1 cellular context compared by ENCODE assay signal in the genomic region with DNA sequence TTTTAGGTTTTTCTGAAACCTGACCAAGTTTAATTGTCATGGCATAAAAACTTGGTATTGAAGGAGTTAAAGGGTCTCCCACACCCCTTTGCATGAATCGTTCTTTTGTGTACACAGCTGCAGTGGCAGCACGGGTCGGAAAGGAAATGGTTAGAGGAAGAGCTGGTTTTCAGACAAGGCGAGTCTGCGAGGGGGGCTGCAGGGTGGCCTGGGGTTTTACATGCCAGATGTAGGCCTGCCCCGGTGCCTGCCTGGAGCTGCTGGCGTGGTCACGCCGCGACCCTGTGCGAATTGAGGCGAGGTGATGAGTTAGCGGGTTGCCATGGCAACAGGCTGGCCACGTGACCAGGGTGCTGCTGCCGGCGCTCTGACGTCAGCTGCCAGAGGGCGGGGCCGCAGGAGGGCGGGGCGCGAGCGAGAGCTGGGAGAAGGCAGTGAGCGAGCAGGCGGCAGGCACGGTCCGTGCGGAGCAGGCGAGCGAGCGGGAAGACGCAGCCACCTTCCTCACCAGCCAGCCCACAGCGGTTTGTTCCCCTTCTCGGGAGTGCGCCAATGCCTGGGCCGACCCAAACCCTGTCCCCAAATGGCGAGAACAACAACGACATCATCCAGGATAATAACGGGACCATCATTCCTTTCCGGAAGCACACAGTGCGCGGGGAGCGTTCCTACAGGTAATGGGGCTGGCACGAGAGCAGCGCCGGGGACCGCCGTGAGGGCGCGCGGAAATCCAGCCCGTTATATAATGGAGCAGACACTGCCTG.
TF ChIP-seq lines count a peak whose summit lies in the region.

TSS of gene MAPRE2 (plus strand) at position 426 of the 764 bp plus-strand sequence. CDS start at position 553, 127 bp downstream.

TF ChIP-seq in HepG2, 621 proteins besides CTCF, POLR2A, EP300 and RAD21 (continued from another document and continues in another):
- TF ChIP-seq, protein P1, sequence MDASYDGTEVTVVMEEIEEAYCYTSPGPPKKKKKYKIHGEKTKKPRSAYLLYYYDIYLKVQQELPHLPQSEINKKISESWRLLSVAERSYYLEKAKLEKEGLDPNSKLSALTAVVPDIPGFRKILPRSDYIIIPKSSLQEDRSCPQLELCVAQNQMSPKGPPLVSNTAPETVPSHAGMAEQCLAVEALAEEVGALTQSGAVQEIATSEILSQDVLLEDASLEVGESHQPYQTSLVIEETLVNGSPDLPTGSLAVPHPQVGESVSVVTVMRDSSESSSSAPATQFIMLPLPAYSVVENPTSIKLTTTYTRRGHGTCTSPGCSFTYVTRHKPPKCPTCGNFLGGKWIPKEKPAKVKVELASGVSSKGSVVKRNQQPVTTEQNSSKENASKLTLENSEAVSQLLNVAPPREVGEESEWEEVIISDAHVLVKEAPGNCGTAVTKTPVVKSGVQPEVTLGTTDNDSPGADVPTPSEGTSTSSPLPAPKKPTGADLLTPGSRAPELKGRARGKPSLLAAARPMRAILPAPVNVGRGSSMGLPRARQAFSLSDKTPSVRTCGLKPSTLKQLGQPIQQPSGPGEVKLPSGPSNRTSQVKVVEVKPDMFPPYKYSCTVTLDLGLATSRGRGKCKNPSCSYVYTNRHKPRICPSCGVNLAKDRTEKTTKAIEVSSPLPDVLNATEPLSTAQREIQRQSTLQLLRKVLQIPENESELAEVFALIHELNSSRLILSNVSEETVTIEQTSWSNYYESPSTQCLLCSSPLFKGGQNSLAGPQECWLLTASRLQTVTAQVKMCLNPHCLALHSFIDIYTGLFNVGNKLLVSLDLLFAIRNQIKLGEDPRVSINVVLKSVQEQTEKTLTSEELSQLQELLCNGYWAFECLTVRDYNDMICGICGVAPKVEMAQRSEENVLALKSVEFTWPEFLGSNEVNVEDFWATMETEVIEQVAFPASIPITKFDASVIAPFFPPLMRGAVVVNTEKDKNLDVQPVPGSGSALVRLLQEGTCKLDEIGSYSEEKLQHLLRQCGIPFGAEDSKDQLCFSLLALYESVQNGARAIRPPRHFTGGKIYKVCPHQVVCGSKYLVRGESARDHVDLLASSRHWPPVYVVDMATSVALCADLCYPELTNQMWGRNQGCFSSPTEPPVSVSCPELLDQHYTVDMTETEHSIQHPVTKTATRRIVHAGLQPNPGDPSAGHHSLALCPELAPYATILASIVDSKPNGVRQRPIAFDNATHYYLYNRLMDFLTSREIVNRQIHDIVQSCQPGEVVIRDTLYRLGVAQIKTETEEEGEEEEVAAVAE (CRISPR knock-in tag; IDR thresholded peaks at IDR 0.05; ENCODE audit: borderline replicate concordance) = peak; percentile 35; the same call in 1 of the 2 replicates
- TF ChIP-seq ZNF772 (CRISPR knock-in tag; IDR thresholded peaks at IDR 0.05) (no peak), ADNP (CRISPR knock-in tag; IDR thresholded peaks at IDR 0.05) (no peak), ZBTB42 (CRISPR knock-in tag; IDR thresholded peaks at IDR 0.05) (no peak), MNT (IDR thresholded peaks at IDR 0.05) (peak; percentile 60), ZNF83 (CRISPR knock-in tag; IDR thresholded peaks at IDR 0.05; ENCODE audit: borderline replicate concordance) (no peak), KDM5B (CRISPR knock-in tag; IDR thresholded peaks at IDR 0.05; ENCODE audit: borderline replicate concordance) (peak; percentile 84), ZNF615 (CRISPR knock-in tag; IDR thresholded peaks at IDR 0.05; ENCODE audit: borderline replicate concordance) (no peak), ZNF446 (CRISPR knock-in tag; IDR thresholded peaks at IDR 0.05) (peak; percentile 70), KDM3A (CRISPR knock-in tag; IDR thresholded peaks at IDR 0.05; ENCODE audit: low read depth) (no peak), ZNF329 (CRISPR knock-in tag; IDR thresholded peaks at IDR 0.05; ENCODE audit: low read depth) (peak; percentile 73; the same call in 1 of the 2 replicates), ZNF687 (CRISPR knock-in tag; IDR thresholded peaks at IDR 0.05) (peak; percentile 96), RFX3 (CRISPR knock-in tag; IDR thresholded peaks at IDR 0.05) (peak; percentile 99), BCL6 (CRISPR knock-in tag; IDR thresholded peaks at IDR 0.05) (peak; percentile 4; the same call in 1 of the 2 replicates), RELA (CRISPR knock-in tag; IDR thresholded peaks at IDR 0.05) (no peak), MED8 (CRISPR knock-in tag; IDR thresholded peaks at IDR 0.05; ENCODE audit: insufficient replicate concordance) (peak; percentile 61), ZNF562 (CRISPR knock-in tag; IDR thresholded peaks at IDR 0.05; ENCODE audit: borderline replicate concordance) (no peak), GRHL1 (CRISPR knock-in tag; conservative IDR thresholded peaks at IDR 0.05) (no peak), ZNF790 (CRISPR knock-in tag; IDR thresholded peaks at IDR 0.05; ENCODE audit: borderline replicate concordance) (no peak), CEBPG (CRISPR knock-in tag; IDR thresholded peaks at IDR 0.05) (no peak), SYNCRIP (IDR thresholded peaks at IDR 0.05; ENCODE audit: insufficient read depth, low read depth, low read length) (no peak), PITX1 (CRISPR knock-in tag; IDR thresholded peaks at IDR 0.05) (no peak), ZNF207 (IDR thresholded peaks at IDR 0.05; ENCODE audit: borderline replicate concordance) (no peak), ZNF350 (CRISPR knock-in tag; IDR thresholded peaks at IDR 0.05; ENCODE audit: borderline replicate concordance, low read depth) (peak; percentile 88)
- TF ChIP-seq, protein P2, sequence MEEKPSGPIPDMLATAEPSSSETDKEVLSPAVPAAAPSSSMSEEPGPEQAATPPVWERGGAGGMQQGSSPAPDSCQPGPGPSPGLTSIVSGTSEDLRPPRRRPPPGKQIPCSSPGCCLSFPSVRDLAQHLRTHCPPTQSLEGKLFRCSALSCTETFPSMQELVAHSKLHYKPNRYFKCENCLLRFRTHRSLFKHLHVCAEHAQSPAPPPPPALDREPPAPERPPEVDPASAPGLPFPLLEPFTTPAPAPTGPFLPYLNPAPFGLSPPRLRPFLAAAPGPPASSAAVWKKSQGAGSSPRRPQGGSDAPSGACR (CRISPR knock-in tag; IDR thresholded peaks at IDR 0.05) = peak; percentile 81
- TF ChIP-seq, protein P3, sequence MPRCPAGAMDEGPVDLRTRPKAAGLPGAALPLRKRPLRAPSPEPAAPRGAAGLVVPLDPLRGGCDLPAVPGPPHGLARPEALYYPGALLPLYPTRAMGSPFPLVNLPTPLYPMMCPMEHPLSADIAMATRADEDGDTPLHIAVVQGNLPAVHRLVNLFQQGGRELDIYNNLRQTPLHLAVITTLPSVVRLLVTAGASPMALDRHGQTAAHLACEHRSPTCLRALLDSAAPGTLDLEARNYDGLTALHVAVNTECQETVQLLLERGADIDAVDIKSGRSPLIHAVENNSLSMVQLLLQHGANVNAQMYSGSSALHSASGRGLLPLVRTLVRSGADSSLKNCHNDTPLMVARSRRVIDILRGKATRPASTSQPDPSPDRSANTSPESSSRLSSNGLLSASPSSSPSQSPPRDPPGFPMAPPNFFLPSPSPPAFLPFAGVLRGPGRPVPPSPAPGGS (CRISPR knock-in tag; IDR thresholded peaks at IDR 0.05) = peak; percentile 58; the same call in 1 of the 2 replicates
- TF ChIP-seq, protein P4, sequence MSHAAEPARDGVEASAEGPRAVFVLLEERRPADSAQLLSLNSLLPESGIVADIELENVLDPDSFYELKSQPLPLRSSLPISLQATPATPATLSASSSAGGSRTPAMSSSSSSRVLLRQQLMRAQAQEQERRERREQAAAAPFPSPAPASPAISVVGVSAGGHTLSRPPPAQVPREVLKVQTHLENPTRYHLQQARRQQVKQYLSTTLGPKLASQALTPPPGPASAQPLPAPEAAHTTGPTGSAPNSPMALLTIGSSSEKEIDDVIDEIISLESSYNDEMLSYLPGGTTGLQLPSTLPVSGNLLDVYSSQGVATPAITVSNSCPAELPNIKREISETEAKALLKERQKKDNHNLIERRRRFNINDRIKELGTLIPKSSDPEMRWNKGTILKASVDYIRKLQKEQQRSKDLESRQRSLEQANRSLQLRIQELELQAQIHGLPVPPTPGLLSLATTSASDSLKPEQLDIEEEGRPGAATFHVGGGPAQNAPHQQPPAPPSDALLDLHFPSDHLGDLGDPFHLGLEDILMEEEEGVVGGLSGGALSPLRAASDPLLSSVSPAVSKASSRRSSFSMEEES (CRISPR knock-in tag; IDR thresholded peaks at IDR 0.05) = peak; percentile 90
- TF ChIP-seq, protein P5, sequence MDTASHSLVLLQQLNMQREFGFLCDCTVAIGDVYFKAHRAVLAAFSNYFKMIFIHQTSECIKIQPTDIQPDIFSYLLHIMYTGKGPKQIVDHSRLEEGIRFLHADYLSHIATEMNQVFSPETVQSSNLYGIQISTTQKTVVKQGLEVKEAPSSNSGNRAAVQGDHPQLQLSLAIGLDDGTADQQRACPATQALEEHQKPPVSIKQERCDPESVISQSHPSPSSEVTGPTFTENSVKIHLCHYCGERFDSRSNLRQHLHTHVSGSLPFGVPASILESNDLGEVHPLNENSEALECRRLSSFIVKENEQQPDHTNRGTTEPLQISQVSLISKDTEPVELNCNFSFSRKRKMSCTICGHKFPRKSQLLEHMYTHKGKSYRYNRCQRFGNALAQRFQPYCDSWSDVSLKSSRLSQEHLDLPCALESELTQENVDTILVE (CRISPR knock-in tag; IDR thresholded peaks at IDR 0.05) = 0 out of 2 replicates have a peak, but pooled peaks have one; percentile 21
- TF ChIP-seq, protein P6, sequence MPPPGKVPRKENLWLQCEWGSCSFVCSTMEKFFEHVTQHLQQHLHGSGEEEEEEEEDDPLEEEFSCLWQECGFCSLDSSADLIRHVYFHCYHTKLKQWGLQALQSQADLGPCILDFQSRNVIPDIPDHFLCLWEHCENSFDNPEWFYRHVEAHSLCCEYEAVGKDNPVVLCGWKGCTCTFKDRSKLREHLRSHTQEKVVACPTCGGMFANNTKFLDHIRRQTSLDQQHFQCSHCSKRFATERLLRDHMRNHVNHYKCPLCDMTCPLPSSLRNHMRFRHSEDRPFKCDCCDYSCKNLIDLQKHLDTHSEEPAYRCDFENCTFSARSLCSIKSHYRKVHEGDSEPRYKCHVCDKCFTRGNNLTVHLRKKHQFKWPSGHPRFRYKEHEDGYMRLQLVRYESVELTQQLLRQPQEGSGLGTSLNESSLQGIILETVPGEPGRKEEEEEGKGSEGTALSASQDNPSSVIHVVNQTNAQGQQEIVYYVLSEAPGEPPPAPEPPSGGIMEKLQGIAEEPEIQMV (CRISPR knock-in tag; IDR thresholded peaks at IDR 0.05; ENCODE audit: low read depth) = peak; percentile 88; the same call in 1 of the 2 replicates
- TF ChIP-seq, protein P7, sequence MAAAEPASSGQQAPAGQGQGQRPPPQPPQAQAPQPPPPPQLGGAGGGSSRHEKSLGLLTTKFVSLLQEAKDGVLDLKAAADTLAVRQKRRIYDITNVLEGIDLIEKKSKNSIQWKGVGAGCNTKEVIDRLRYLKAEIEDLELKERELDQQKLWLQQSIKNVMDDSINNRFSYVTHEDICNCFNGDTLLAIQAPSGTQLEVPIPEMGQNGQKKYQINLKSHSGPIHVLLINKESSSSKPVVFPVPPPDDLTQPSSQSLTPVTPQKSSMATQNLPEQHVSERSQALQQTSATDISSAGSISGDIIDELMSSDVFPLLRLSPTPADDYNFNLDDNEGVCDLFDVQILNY (CRISPR knock-in tag; conservative IDR thresholded peaks at IDR 0.05) = no peak
